Comparison of ENCODE assay signal across 8 cellular contexts in the genomic region with DNA sequence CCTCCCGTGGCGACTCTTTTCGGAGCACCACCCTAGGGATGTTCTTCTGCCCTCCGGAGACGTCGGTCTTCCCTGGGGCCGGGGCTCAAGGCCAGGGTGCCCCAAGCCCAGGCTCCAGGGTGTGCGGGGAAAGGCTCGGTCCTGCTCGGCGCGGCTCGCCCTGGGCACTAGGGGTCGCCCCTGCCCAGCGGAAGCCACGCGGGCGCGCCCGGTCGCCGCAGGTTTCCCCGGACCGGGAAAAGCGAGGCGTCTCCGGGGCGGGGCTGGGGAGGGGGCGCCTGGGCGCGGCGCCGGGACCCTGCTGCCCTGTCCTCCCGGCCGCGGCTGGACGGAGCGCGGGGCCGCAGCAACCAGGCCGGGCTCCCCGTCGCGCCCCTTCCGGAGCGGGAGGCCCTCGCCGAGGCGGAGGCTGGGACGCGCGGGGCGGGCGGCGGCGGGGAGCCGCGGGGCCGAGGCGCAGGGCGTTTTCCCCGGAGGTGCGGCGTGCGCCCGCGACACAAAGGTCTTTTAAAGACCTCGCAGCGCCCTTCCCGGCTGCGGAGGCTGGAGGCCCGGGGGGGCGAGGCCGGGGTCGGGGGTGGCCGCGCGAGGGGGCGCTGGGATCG.
DNase-seq lines count a peak whose midpoint lies in the region; ATAC-seq and TF ChIP-seq lines count a peak whose summit lies in the region.

No MANE protein-coding gene starts in this region.

- peaks cover 6% of the 10 kb centered on the region for H3K4me1 ChIP-seq in CD8-positive, alpha-beta memory T cell (ENCODE audit: insufficient read depth, low read length)
- H3K4me1 ChIP-seq in HUES48 (ENCODE audit: control insufficient read depth, insufficient read depth, low read length): peaks cover 30% of the 10 kb centered on the region
- peaks cover 0 to 37% (median 3%) of the 10 kb centered on the region in 3 donors for H3K4me1 ChIP-seq in gastroesophageal sphincter
- peaks cover 17 to 18% of the 10 kb centered on the region in 2 donors for H3K4me1 ChIP-seq in neuronal stem cell (ENCODE audit: control insufficient read depth in 2 of 2, insufficient read depth in 1 of 2, low read depth in 1 of 2, low read length in 2 of 2)

- H4K91ac ChIP-seq in neuronal stem cell (ENCODE audit: low read depth, low read length, poor library complexity): no peak overlapping the region

- peak overlapping the region; percentile 88 for H2AK5ac ChIP-seq in neuronal stem cell (ENCODE audit: low read depth, low read length)

- H3K4me1 Mint-ChIP-seq in CD8-positive, alpha-beta memory T cell: peaks cover 7 to 12% (median 8%) of the 10 kb centered on the region in 3 donors

- H2BK12ac ChIP-seq in neuronal stem cell (ENCODE audit: low read length): no peak overlapping the region

- peak overlapping the region; percentile 39 for H3K4me3 ChIP-seq in CD8-positive, alpha-beta memory T cell (ENCODE audit: low read length)
- peak overlapping the region; percentile 73 for H3K4me3 ChIP-seq in HUES48 (ENCODE audit: low read depth, low read length)
- H3K4me3 ChIP-seq in gastroesophageal sphincter: peak overlapping the region; percentile 59 to 69
- peak overlapping the region; percentile 71 to 85 for H3K4me3 ChIP-seq in neuronal stem cell (ENCODE audit: low read length in 2 of 2)

- peaks cover 5 to 10% of the 10 kb centered on the region in 2 donors for H3K27me3 Mint-ChIP-seq in CD8-positive, alpha-beta memory T cell

- no peak overlapping the region for H2BK120ac ChIP-seq in neuronal stem cell (ENCODE audit: low read depth, low read length)

- 0% methylated on average over 3 of the region's 80 CpGs; no CpG with 5 or more reads in 1 of the 2 donors for WGBS in gastroesophageal sphincter (ENCODE audit: low coverage in 1 of 2), 2 donors
- no CpG with 5 or more reads among the region's 80 CpGs for WGBS in neuronal stem cell (ENCODE audit: extremely low coverage in 2 of 2, insufficient read length in 2 of 2, insufficient replicate concordance in 1 of 2), 2 donors

- TF ChIP-seq POLR2A in gastroesophageal sphincter (IDR thresholded peaks at IDR 0.05): no peak

- CTCF ChIA-PET in CD8-positive, alpha-beta memory T cell (lab: Charles Lee): interaction anchor here (0.7 to 2.2 kb wide), 7 partner anchors 21 to 703 kb away, joined by 3 to 12 read pairs (median 3); no protein-coding TSS in a partner anchor

- H3K4me2 ChIP-seq in neuronal stem cell (ENCODE audit: insufficient read depth, low read length, poor library complexity, severe bottlenecking): peak overlapping the region; percentile 94

- H3K18ac ChIP-seq in neuronal stem cell (ENCODE audit: low read length): peak overlapping the region; percentile 91

- peak; percentile 58 to 76 (median 65) for DNase-seq in CD8-positive, alpha-beta memory T cell
- DNase-seq in RPMI8226 (peak; percentile 71), neuronal stem cell (ENCODE audit: low spot score) (peak; percentile 71), substantia nigra (lab: John Stamatoyannopoulos, UW) (peak in 47 of 49 donors; percentile 28 to 85 (median 63))
- peak; percentile 60 for DNase-seq in activated effector memory CD4-positive, alpha-beta T cell treated with Interleukin-2 at 50 U/mL for 16 hours

- H3K4me3 Mint-ChIP-seq in CD8-positive, alpha-beta memory T cell: peak overlapping the region; percentile 32 to 88 (median 66)

- H2AFZ ChIP-seq in neuronal stem cell (ENCODE audit: low read length): peak overlapping the region; percentile 89

- ATAC-seq in GM21367 (IDR thresholded peaks at IDR 0.05; ENCODE audit: unreplicated experiment) (peak; percentile 91), gastroesophageal sphincter (peak; percentile 90)

- no peaks in the 10 kb centered on the region for H3K36me3 ChIP-seq in CD8-positive, alpha-beta memory T cell (ENCODE audit: insufficient read depth, low read length)
- H3K36me3 ChIP-seq in HUES48 (ENCODE audit: control insufficient read depth, insufficient read depth, low read length): no peaks in the 10 kb centered on the region
- H3K36me3 ChIP-seq in gastroesophageal sphincter: no peaks in the 10 kb centered on the region
- no peaks in the 10 kb centered on the region for H3K36me3 ChIP-seq in neuronal stem cell (replicated peaks in 1 of 2; ENCODE audit: control insufficient read depth in 2 of 2, insufficient read depth in 2 of 2, low read length in 2 of 2)

- no peak overlapping the region for H3K4ac ChIP-seq in neuronal stem cell (ENCODE audit: low read length)

- peak overlapping the region in 1 of 8 donors; percentile 38 for H3K27ac Mint-ChIP-seq in CD8-positive, alpha-beta memory T cell

- H3K36me3 Mint-ChIP-seq in CD8-positive, alpha-beta memory T cell: no peaks in the 10 kb centered on the region

- H3K9ac ChIP-seq in HUES48 (ENCODE audit: low read depth, low read length) (peak overlapping the region; percentile 74), neuronal stem cell (ENCODE audit: low read depth, low read length, poor library complexity) (peak overlapping the region; percentile 83)

- no peak overlapping the region for H3K14ac ChIP-seq in neuronal stem cell (ENCODE audit: low read length)

- H4K8ac ChIP-seq in neuronal stem cell (ENCODE audit: low read depth, low read length): peak overlapping the region; percentile 73

- peaks cover 3% of the 10 kb centered on the region for H3K27me3 ChIP-seq in CD8-positive, alpha-beta memory T cell (ENCODE audit: insufficient read depth, low read length, poor library complexity, severe bottlenecking)
- H3K27me3 ChIP-seq in HUES48 (ENCODE audit: control insufficient read depth, insufficient read depth, low read length): peaks cover 23% of the 10 kb centered on the region; the same call in 1 of the 2 replicates
- H3K27me3 ChIP-seq in gastroesophageal sphincter: peaks cover 13% of the 10 kb centered on the region
- H3K27me3 ChIP-seq in neuronal stem cell (ENCODE audit: control insufficient read depth in 3 of 3, insufficient read depth in 3 of 3, low read depth in 1 of 3, low read length in 3 of 3): peaks cover 0 to 18% (median 10%) of the 10 kb centered on the region in 3 experiments

- no peak for TF ChIP-seq EP300 in gastroesophageal sphincter (IDR thresholded peaks at IDR 0.05)

- no peak overlapping the region for H2BK5ac ChIP-seq in neuronal stem cell (ENCODE audit: low read length)

- H3K9me3 Mint-ChIP-seq in CD8-positive, alpha-beta memory T cell: peaks cover 0 to 3% (median 0%) of the 10 kb centered on the region in 5 donors

- peak overlapping the region; percentile 68 for H2BK15ac ChIP-seq in neuronal stem cell (ENCODE audit: low read length)

- peak overlapping the region; percentile 45 for H3K23ac ChIP-seq in neuronal stem cell (ENCODE audit: low read depth, low read length, poor library complexity)

- TF ChIP-seq CTCF in gastroesophageal sphincter (IDR thresholded peaks at IDR 0.05): peak in 3 of 4 experiments; percentile 89 to 94 (median 90)

- peak overlapping the region; percentile 16 for H3K27ac ChIP-seq in CD8-positive, alpha-beta memory T cell (ENCODE audit: low read depth, low read length)
- peak overlapping the region; percentile 63 for H3K27ac ChIP-seq in HUES48 (ENCODE audit: low read depth, low read length)
- H3K27ac ChIP-seq in gastroesophageal sphincter: peak overlapping the region in 3 of 4 donors; percentile 43 to 78 (median 75)
- no peak overlapping the region for H3K27ac ChIP-seq in neuronal stem cell (replicated peaks; ENCODE audit: low read length)
- peak overlapping the region; percentile 93 for H3K27ac ChIP-seq in substantia nigra (ENCODE audit: low read depth, low read length, poor library complexity, severe bottlenecking)

- POLR2A ChIA-PET in CD8-positive, alpha-beta memory T cell (lab: Charles Lee): no interaction called here

- H3K9me3 ChIP-seq in CD8-positive, alpha-beta memory T cell (ENCODE audit: low read length): no peaks in the 10 kb centered on the region
- H3K9me3 ChIP-seq in HUES48 (ENCODE audit: control insufficient read depth, insufficient read depth, low read length) (peaks cover 5% of the 10 kb centered on the region; the same call in 1 of the 2 replicates), gastroesophageal sphincter (peaks cover 0 to 5% (median 0%) of the 10 kb centered on the region in 3 donors), neuronal stem cell (replicated peaks in 1 of 2; ENCODE audit: control insufficient read depth in 2 of 2, insufficient read depth in 1 of 2, low read depth in 1 of 2, low read length in 2 of 2) (peaks cover 4 to 12% of the 10 kb centered on the region in 2 donors)

- no peaks in the 10 kb centered on the region for H3K79me1 ChIP-seq in neuronal stem cell (ENCODE audit: low read depth, low read length)
